In genomic region chr1:27374687-27375086, GRCh38 we compare ENCODE assay signal across 26 cellular contexts. TPM values are rescaled to one million over a fixed set of nuclear protein-coding genes. Genes with fewer than 3 reads are reported as not detected.
DNase-seq lines count a peak whose midpoint lies in the region; ATAC-seq and TF ChIP-seq lines count a peak whose summit lies in the region.
"Had no signal": no experiment of that assay in that cellular context is flagged by ENCODE, and none has a peak within 500 bp of the region (broad histone marks: within the 10 kb centered on the region; RNA-seq: fewer than 3 reads in every experiment).

FCN3 (minus strand) TSS chr1:27374824; CDS start chr1:27374818, 6 bp downstream.

- no peaks in the 10 kb centered on the region for H3K9me3 Mint-ChIP-seq in natural killer cell treated with Interleukin-12 subunit alpha and Interleukin-12 subunit beta and Interleukin-15 and Interleukin-18, amount 100 ng/mL, for 72 hours
- H3K9me3 Mint-ChIP-seq in natural killer cell = no peaks in the 10 kb centered on the region
- H3K9me3 Mint-ChIP-seq in effector memory CD8-positive, alpha-beta T cell = no peaks in the 10 kb centered on the region
- H3K9me3 Mint-ChIP-seq: activated T-cell treated with anti-CD3 and anti-CD28 coated beads, Interleukin-2, amount 50 U/mL, for 24 hours; GM23338; nephron progenitor cell; type B pancreatic cell had no signal

- H3K4me1 Mint-ChIP-seq in natural killer cell treated with Interleukin-12 subunit alpha and Interleukin-12 subunit beta and Interleukin-15 and Interleukin-18, amount 100 ng/mL, for 72 hours (ENCODE audit: low read depth in 2 of 2) = no peaks in the 10 kb centered on the region
- no peaks in the 10 kb centered on the region for H3K4me1 Mint-ChIP-seq in natural killer cell
- peaks cover 0 to 4% of the 10 kb centered on the region in 2 donors for H3K4me1 Mint-ChIP-seq in effector memory CD8-positive, alpha-beta T cell (ENCODE audit: low read depth in 2 of 2)

- ATAC-seq in natural killer cell treated with Interleukin-12 subunit alpha and Interleukin-12 subunit beta and Interleukin-15 and Interleukin-18, amount 100 ng/mL, for 72 hours = no peak
- ATAC-seq in natural killer cell (no peak), left ventricle myocardium superior (peak; percentile 49), HG02885 (IDR thresholded peaks at IDR 0.05; ENCODE audit: poor library complexity, unreplicated experiment) (no peak)
- no peak for ATAC-seq in effector memory CD8-positive, alpha-beta T cell (replicated peaks)
- ATAC-seq: GM23338 had no signal

- H3K36me3 Mint-ChIP-seq in natural killer cell treated with Interleukin-12 subunit alpha and Interleukin-12 subunit beta and Interleukin-15 and Interleukin-18, amount 100 ng/mL, for 72 hours = no peaks in the 10 kb centered on the region
- H3K36me3 Mint-ChIP-seq in natural killer cell = no peaks in the 10 kb centered on the region
- H3K36me3 Mint-ChIP-seq in effector memory CD8-positive, alpha-beta T cell (ENCODE audit: insufficient read depth) = no peaks in the 10 kb centered on the region
- H3K36me3 Mint-ChIP-seq: type B pancreatic cell had no signal

- H3K36me3 ChIP-seq in neural cell (ENCODE audit: insufficient read depth, low read length) = no peaks in the 10 kb centered on the region

- H3K4me3 Mint-ChIP-seq in natural killer cell treated with Interleukin-12 subunit alpha and Interleukin-12 subunit beta and Interleukin-15 and Interleukin-18, amount 100 ng/mL, for 72 hours = no peak within 1 kb of the TSS
- H3K4me3 Mint-ChIP-seq in natural killer cell = no peak within 1 kb of the TSS
- H3K4me3 Mint-ChIP-seq in effector memory CD8-positive, alpha-beta T cell = no peak within 1 kb of the TSS
- H3K4me3 Mint-ChIP-seq: activated T-cell treated with anti-CD3 and anti-CD28 coated beads, Interleukin-2, amount 50 U/mL, for 24 hours; GM23338; nephron progenitor cell; type B pancreatic cell had no signal

- peak; percentile 53 for DNase-seq in natural killer cell treated with Interleukin-12 subunit alpha and Interleukin-12 subunit beta and Interleukin-15 and Interleukin-18, amount 100 ng/mL, for 72 hours (ENCODE audit: low spot score)
- DNase-seq in natural killer cell (no peak), left ventricle myocardium superior (no peak), NCI-H1436 (lab: John Stamatoyannopoulos, UW) (no peak), DMS114 treated with DMSO at 0.1 percent for 48 hours (lab: John Stamatoyannopoulos, UW; ENCODE audit: unreplicated experiment) (no peak)
- DNase-seq in effector memory CD8-positive, alpha-beta T cell = no peak
- DNase-seq: activated CD4-positive, alpha-beta T cell treated with anti-CD3 and anti-CD28 coated beads for 1 hour; activated gamma-delta T cell treated with Interleukin-2 at 50 U/mL for 16 hours; activated T-cell treated with anti-CD3 and anti-CD28 coated beads, Interleukin-2, amount 50 U/mL, for 24 hours; COR-L47; DMS79; GF-D8; Karpas-422; midbrain; MV-4-11; NCI-H187; nephron progenitor cell had no signal

- H3K4me3 ChIP-seq in neural cell (ENCODE audit: low read length) = peak within 1 kb of the TSS; percentile 33
- H3K4me3 ChIP-seq: coronary artery, GM23338 had no signal

- H3K9me3 ChIP-seq in neural cell (ENCODE audit: low read length) = no peaks in the 10 kb centered on the region

- H3K4me2 ChIP-seq in neural cell (ENCODE audit: low read length) = no peak within 1 kb of the TSS
- H3K4me2 ChIP-seq: GM23338 had no signal

- no peak within 1 kb of the TSS for H3K27ac Mint-ChIP-seq in natural killer cell treated with Interleukin-12 subunit alpha and Interleukin-12 subunit beta and Interleukin-15 and Interleukin-18, amount 100 ng/mL, for 72 hours
- H3K27ac Mint-ChIP-seq in natural killer cell = no peak within 1 kb of the TSS
- peak within 1 kb of the TSS in 1 of 2 donors; percentile 44 for H3K27ac Mint-ChIP-seq in effector memory CD8-positive, alpha-beta T cell
- H3K27ac Mint-ChIP-seq: activated T-cell treated with anti-CD3 and anti-CD28 coated beads, Interleukin-2, amount 50 U/mL, for 24 hours; GM23338; nephron progenitor cell; progenitor cell of endocrine pancreas; type B pancreatic cell had no signal

- no peak within 1 kb of the TSS for H2AFZ ChIP-seq in neural cell (ENCODE audit: low read depth, low read length)
- H2AFZ ChIP-seq: GM23338 had no signal

- H3K27ac ChIP-seq in neural cell (ENCODE audit: low read length) = no peak within 1 kb of the TSS
- H3K27ac ChIP-seq: coronary artery had no signal

- no peaks in the 10 kb centered on the region for H3K27me3 ChIP-seq in neural cell (ENCODE audit: insufficient read depth, low read depth, low read length)

- peak within 1 kb of the TSS; percentile 31 for H3K9ac ChIP-seq in neural cell (ENCODE audit: low read length)

- TF ChIP-seq CTCF in natural killer cell (IDR thresholded peaks at IDR 0.05) = no peak
- no peak for TF ChIP-seq CTCF in neural cell (IDR thresholded peaks at IDR 0.05; ENCODE audit: poor library complexity, severe bottlenecking)

- no peaks in the 10 kb centered on the region for H3K79me2 ChIP-seq in neural cell (replicated peaks; ENCODE audit: insufficient read depth, low read length)

- no peak for TF ChIP-seq EP300 in neural cell (conservative IDR thresholded peaks at IDR 0.05; ENCODE audit: poor library complexity, severe bottlenecking)

- H3F3A ChIP-seq in neural cell (ENCODE audit: insufficient read depth, low read length, poor library complexity, severe bottlenecking) = no peaks in the 10 kb centered on the region

- H3K9me2 ChIP-seq in neural cell (ENCODE audit: insufficient read depth, low read length) = no peaks in the 10 kb centered on the region

- peaks cover 0 to 3% of the 10 kb centered on the region in 2 donors for H3K27me3 Mint-ChIP-seq in natural killer cell treated with Interleukin-12 subunit alpha and Interleukin-12 subunit beta and Interleukin-15 and Interleukin-18, amount 100 ng/mL, for 72 hours
- peaks cover 0 to 3% of the 10 kb centered on the region in 2 donors for H3K27me3 Mint-ChIP-seq in natural killer cell (ENCODE audit: low read depth in 2 of 2)
- H3K27me3 Mint-ChIP-seq in effector memory CD8-positive, alpha-beta T cell = peaks cover 0 to 8% of the 10 kb centered on the region in 2 donors
- H3K27me3 Mint-ChIP-seq: activated T-cell treated with anti-CD3 and anti-CD28 coated beads, Interleukin-2, amount 50 U/mL, for 24 hours had no signal

- H4K20me1 ChIP-seq in neural cell (ENCODE audit: insufficient read depth) = no peaks in the 10 kb centered on the region

- TF ChIP-seq RAD21 in neural cell (conservative IDR thresholded peaks at IDR 0.05) = no peak

- intact Hi-C loops in natural killer cell (cut with micrococcal nuclease) (no loop called here), left ventricle myocardium superior (cut with micrococcal nuclease) (no loop called here)

TF ChIP-seq in neural cell, 6 proteins besides CTCF, POLR2A, EP300 and RAD21:
- TF ChIP-seq REST (IDR thresholded peaks at IDR 0.05; ENCODE audit: borderline replicate concordance) (no peak), POLR2AphosphoS5 (IDR thresholded peaks at IDR 0.05) (no peak), TAF1 (IDR thresholded peaks at IDR 0.05; ENCODE audit: low read depth) (no peak), EZH2 (IDR thresholded peaks at IDR 0.05; ENCODE audit: borderline replicate concordance, insufficient read depth, low read length, poor library complexity, severe bottlenecking) (no peak), SMC3 (conservative IDR thresholded peaks at IDR 0.05; ENCODE audit: poor library complexity) (no peak), MXI1 (conservative IDR thresholded peaks at IDR 0.05; ENCODE audit: poor library complexity, severe bottlenecking) (no peak)

RNA-seq across cellular contexts. Expression of gene FCN3, which starts in this region (rescaled TPM):
- total RNA-seq in natural killer cell treated with Interleukin-12 subunit alpha and Interleukin-12 subunit beta and Interleukin-15 and Interleukin-18, amount 100 ng/mL, for 72 hours = not detected
- not detected for total RNA-seq in natural killer cell
- total RNA-seq in left ventricle myocardium superior = 19.3 TPM
- polyA plus RNA-seq in neural cell = not detected in 2 replicates
- not detected in 2 replicates for polyA minus RNA-seq in neural cell
- total RNA-seq: progenitor cell of endocrine pancreas; skeletal muscle tissue; T-helper 1 cell treated with Interleukin-12 subunit alpha and Interleukin-12 subunit beta and Interleukin-4 antibody, amounts not matched to agents 30 ng/mL and 1 ng/mL, for 36 hours had no signal
- polyA plus RNA-seq: GM23338, keratinocyte had no signal

Comparison
In these comparisons a context has a peak if more than half of its experiments do, and no peak if none do; other contexts are left out.
1. RNA of gene FCN3 (total RNA-seq): 19.3 TPM in left ventricle myocardium superior (single experiment); not detected in natural killer cell treated with Interleukin-12 subunit alpha and Interleukin-12 subunit beta and Interleukin-15 and Interleukin-18, amount 100 ng/mL, for 72 hours and not detected in natural killer cell; every median in the first group is over 10 times any median in the second.
2. Peak in DNase-seq in natural killer cell treated with Interleukin-12 subunit alpha and Interleukin-12 subunit beta and Interleukin-15 and Interleukin-18, amount 100 ng/mL, for 72 hours; RNA of the gene not detected or under 1 TPM.